Comparison of ENCODE assay signal across 22 cellular contexts in the genomic region with DNA sequence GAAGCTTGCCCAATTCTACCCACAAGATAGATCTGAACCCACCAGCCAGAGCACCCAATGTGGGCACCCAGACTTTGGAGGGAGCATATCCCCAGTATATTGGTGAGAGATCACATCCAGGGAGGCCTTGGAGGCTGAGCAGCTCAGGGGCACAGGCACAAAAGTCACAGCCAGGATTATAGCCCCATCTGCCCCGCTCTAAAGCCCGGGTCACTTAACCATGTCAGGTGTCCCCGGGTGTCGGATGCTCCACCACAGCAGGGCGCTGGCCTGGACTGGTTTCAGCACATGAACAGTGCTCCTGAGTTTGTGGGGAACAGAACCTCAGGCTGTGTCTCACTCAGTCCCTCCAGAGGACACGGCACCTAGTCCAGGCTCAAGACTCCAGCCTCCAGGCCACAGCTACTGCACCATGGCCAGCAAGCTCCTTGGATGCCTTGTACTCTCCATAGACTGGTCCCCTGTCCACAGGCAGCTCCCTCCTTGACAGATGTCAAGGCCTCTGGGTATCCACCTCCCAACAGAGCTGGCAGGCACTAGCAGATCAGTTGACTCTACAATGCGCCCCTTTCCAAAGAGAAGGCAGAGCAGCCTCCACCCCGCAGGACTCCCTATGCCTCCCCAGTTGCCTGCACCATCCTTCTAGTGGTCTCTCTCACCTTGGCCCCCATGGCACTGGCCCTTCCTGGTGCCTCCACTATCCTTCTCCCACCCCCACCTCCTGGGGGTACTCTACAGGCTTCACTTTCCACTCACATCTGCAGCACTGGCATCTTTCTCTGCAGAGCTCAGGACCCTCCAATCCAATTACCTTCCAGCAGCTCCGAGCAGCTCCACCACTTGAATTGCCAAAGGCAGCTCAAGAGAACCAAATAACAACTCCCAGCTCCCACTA.
DNase-seq lines count a peak whose midpoint lies in the region; ATAC-seq and TF ChIP-seq lines count a peak whose summit lies in the region.
"Had no signal": no experiment of that assay in that cellular context is flagged by ENCODE, and none has a peak within 500 bp of the region (broad histone marks: within the 10 kb centered on the region; RNA-seq: fewer than 3 reads in every experiment).

No MANE protein-coding gene starts in this region.

- H3K4me1 Mint-ChIP-seq in progenitor cell of endocrine pancreas (ENCODE audit: low read depth) = no peaks in the 10 kb centered on the region
- H3K4me1 Mint-ChIP-seq: CD4-positive, CD25-positive, alpha-beta regulatory T cell; CD8-positive, alpha-beta memory T cell had no signal

- H3K27me3 Mint-ChIP-seq in progenitor cell of endocrine pancreas = peaks cover 19% of the 10 kb centered on the region

- no peak for TF ChIP-seq CTCF in progenitor cell of endocrine pancreas (IDR thresholded peaks at IDR 0.05; ENCODE audit: unreplicated experiment)

- no peaks in the 10 kb centered on the region for H3K9me3 Mint-ChIP-seq in progenitor cell of endocrine pancreas (ENCODE audit: low read depth)
- H3K9me3 Mint-ChIP-seq: CD4-positive, CD25-positive, alpha-beta regulatory T cell; CD8-positive, alpha-beta memory T cell had no signal

- no peaks in the 10 kb centered on the region for H3K36me3 Mint-ChIP-seq in progenitor cell of endocrine pancreas (ENCODE audit: insufficient read depth)
- H3K36me3 Mint-ChIP-seq: CD4-positive, CD25-positive, alpha-beta regulatory T cell; CD8-positive, alpha-beta memory T cell had no signal

- no peak for ATAC-seq in left ventricle myocardium superior
- ATAC-seq in HG02571 (IDR thresholded peaks at IDR 0.05; ENCODE audit: unreplicated experiment) = no peak
- ATAC-seq: GM12878, HCT116 had no signal

- DNase-seq in cardiac septum (ENCODE audit: low spot score) = peak; percentile 66
- DNase-seq in left ventricle myocardium superior = no peak
- peak; percentile 31 for DNase-seq in ecto neural progenitor cell (ENCODE audit: low spot score)
- DNase-seq in progenitor cell of endocrine pancreas (ENCODE audit: low spot score, unreplicated experiment) = no peak
- no peak for DNase-seq in kidney tubule cell (ENCODE audit: low spot score)
- no peak for DNase-seq in hippocampal formation (lab: John Stamatoyannopoulos, UW)
- DNase-seq: ACHN; BE2C; C1 segment of cervical spinal cord; CD4-positive, CD25-positive, alpha-beta regulatory T cell; CD8-positive, alpha-beta memory T cell; COR-L47; DMS 273 treated with DMSO at 0.1 percent for 48 hours; DMS53; DND-41; EL; GOT3; H7; HFFc6 had no signal

- H3K27ac Mint-ChIP-seq in progenitor cell of endocrine pancreas = peak overlapping the region; percentile 15
- H3K27ac Mint-ChIP-seq: CD4-positive, CD25-positive, alpha-beta regulatory T cell; CD8-positive, alpha-beta memory T cell; HFFc6 had no signal

- no peak overlapping the region for H3K4me3 Mint-ChIP-seq in progenitor cell of endocrine pancreas (ENCODE audit: low read depth)
- H3K4me3 Mint-ChIP-seq: CD8-positive, alpha-beta memory T cell; HFFc6 had no signal

- intact Hi-C loops in cardiac septum (cut with DNase I) = no loop called here
- intact Hi-C loops in left ventricle myocardium superior (cut with micrococcal nuclease) = no loop called here

Comparison
In these comparisons a context has a peak if more than half of its experiments do, and no peak if none do; other contexts are left out.
1. DNase-seq: peak in cardiac septum (single experiment) and ecto neural progenitor cell (single experiment); none in left ventricle myocardium superior (single experiment), progenitor cell of endocrine pancreas (single experiment), kidney tubule cell (single experiment) and hippocampal formation (0 of 2).